7 cellular contexts compared by ENCODE assay signal in the genomic region with DNA sequence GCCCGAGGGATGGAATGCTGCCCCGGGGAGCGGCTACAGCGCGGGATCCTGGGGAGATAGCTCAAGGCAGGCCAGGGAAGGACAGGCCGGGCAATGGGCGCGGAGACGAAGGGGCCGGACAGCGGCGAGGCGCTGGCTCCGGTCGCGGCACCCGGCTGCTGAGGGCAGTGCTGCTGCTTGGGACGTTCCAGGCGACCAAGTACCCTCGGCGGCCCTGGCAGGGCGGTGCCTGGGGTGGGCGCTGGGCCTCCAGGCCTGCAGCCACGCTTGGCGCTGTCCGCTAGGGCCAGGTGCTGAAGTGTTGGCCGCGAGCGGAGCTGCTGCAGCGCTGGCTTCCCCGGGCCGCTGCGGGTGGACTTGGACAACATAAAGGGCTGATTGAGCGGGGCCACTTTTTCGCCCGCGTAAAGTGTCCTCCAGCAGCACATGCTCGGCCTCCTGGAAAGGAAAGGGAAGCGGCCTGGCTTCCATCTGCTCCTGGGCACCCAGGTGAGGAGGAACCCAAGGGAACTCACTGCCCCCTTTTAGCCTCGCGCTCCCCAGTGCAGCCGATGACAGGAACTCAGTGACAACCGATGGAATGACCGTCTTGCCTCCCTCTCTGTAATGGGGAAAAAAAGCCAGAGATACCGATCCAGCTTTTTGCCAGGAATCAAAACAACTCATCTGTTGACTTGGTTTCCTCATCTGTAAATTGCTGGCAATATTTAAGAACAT. TPM values are rescaled to one million over a fixed set of nuclear protein-coding genes. Genes with fewer than 3 reads are reported as not detected.
DNase-seq lines count a peak whose midpoint lies in the region; ATAC-seq and TF ChIP-seq lines count a peak whose summit lies in the region.

No MANE protein-coding gene starts in this region.

- peak; percentile 3 for DNase-seq in T1000 (lab: John Stamatoyannopoulos, UW)
- DNase-seq in myocyte (ENCODE audit: low read depth), result peak; percentile 22
- DNase-seq in upper lobe of right lung, result peak; percentile 85
- no peak for DNase-seq in stimulated activated naive CD4-positive, alpha-beta T cell treated with Interleukin-2 at 50 U/mL for 16 hours (lab: John Stamatoyannopoulos, UW)
- no peak for DNase-seq in LoVo (ENCODE audit: low spot score)

- POLR2A ChIA-PET in HEK293 (lab: Yijun Ruan, JAX), result no interaction called here

- TF ChIP-seq CTCF in HEK293 (tag by site-specific recombination; IDR thresholded peaks at IDR 0.05), result peak; percentile 65
- TF ChIP-seq CTCF in upper lobe of right lung (IDR thresholded peaks at IDR 0.05), result no peak

- peaks cover 18% of the 10 kb centered on the region for H3K27me3 ChIP-seq in upper lobe of right lung

- peak; percentile 70 for ATAC-seq in esophagus mucosa
- peak; percentile 98 for ATAC-seq in upper lobe of right lung

- H3K9me3 ChIP-seq in HEK293 (ENCODE audit: control insufficient read depth, insufficient read depth, low read depth, low read length) (no peaks in the 10 kb centered on the region), upper lobe of right lung (no peaks in the 10 kb centered on the region)

- no peaks in the 10 kb centered on the region for H3K36me3 ChIP-seq in HEK293 (ENCODE audit: control insufficient read depth in 2 of 2, insufficient read depth in 1 of 2, low read length in 2 of 2)
- H3K36me3 ChIP-seq in upper lobe of right lung, result no peaks in the 10 kb centered on the region

- CTCF ChIA-PET in HEK293 (lab: Yijun Ruan, JAX), result interaction anchor here (0.5 kb wide), 1 partner anchor 50 kb away, joined by 8 read pairs; no protein-coding TSS in a partner anchor

- no peak overlapping the region for H3K4me3 ChIP-seq in HEK293 (ENCODE audit: low read depth, low read length)
- no peak overlapping the region for H3K4me3 ChIP-seq in upper lobe of right lung

- H3K27ac ChIP-seq in HEK293 (ENCODE audit: extremely low read depth, low read depth, low read length), result no peak overlapping the region
- no peak overlapping the region for H3K27ac ChIP-seq in upper lobe of right lung

- H3K4me1 ChIP-seq in HEK293 (ENCODE audit: control insufficient read depth, insufficient read depth, low read length) (no peaks in the 10 kb centered on the region; the same call in 1 of the 2 replicates), upper lobe of right lung (no peaks in the 10 kb centered on the region)

- intact Hi-C loops in upper lobe of right lung (cut with DNase I), result no loop called here

TF ChIP-seq in HEK293, 187 proteins besides CTCF, POLR2A, EP300 and RAD21 (continues in another document):
- 0 out of 2 replicates have a peak, but pooled peaks have one; percentile 15 for TF ChIP-seq ZBTB48 (tag by site-specific recombination; IDR thresholded peaks at IDR 0.05)
- 0 out of 2 replicates have a peak, but pooled peaks have one; percentile 26 for TF ChIP-seq KLF8 (tag by site-specific recombination; IDR thresholded peaks at IDR 0.05)
- peak; percentile 70; the same call in 1 of the 2 replicates for TF ChIP-seq ZNF561 (tag by site-specific recombination; IDR thresholded peaks at IDR 0.05; ENCODE audit: borderline replicate concordance)
- no peak for TF ChIP-seq SETDB1 (IDR thresholded peaks at IDR 0.05; ENCODE audit: insufficient read length, low read length)
- TF ChIP-seq, protein P1, sequence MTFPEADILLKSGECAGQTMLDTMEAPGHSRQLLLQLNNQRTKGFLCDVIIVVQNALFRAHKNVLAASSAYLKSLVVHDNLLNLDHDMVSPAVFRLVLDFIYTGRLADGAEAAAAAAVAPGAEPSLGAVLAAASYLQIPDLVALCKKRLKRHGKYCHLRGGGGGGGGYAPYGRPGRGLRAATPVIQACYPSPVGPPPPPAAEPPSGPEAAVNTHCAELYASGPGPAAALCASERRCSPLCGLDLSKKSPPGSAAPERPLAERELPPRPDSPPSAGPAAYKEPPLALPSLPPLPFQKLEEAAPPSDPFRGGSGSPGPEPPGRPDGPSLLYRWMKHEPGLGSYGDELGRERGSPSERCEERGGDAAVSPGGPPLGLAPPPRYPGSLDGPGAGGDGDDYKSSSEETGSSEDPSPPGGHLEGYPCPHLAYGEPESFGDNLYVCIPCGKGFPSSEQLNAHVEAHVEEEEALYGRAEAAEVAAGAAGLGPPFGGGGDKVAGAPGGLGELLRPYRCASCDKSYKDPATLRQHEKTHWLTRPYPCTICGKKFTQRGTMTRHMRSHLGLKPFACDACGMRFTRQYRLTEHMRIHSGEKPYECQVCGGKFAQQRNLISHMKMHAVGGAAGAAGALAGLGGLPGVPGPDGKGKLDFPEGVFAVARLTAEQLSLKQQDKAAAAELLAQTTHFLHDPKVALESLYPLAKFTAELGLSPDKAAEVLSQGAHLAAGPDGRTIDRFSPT (tag by site-specific recombination; IDR thresholded peaks at IDR 0.05), result peak; percentile 93
- TF ChIP-seq ZNF202 (tag by site-specific recombination; IDR thresholded peaks at IDR 0.05; ENCODE audit: borderline replicate concordance), result no peak
- peak; percentile 99 for TF ChIP-seq ZSCAN30 (tag by site-specific recombination; IDR thresholded peaks at IDR 0.05)
- TF ChIP-seq, protein P2, sequence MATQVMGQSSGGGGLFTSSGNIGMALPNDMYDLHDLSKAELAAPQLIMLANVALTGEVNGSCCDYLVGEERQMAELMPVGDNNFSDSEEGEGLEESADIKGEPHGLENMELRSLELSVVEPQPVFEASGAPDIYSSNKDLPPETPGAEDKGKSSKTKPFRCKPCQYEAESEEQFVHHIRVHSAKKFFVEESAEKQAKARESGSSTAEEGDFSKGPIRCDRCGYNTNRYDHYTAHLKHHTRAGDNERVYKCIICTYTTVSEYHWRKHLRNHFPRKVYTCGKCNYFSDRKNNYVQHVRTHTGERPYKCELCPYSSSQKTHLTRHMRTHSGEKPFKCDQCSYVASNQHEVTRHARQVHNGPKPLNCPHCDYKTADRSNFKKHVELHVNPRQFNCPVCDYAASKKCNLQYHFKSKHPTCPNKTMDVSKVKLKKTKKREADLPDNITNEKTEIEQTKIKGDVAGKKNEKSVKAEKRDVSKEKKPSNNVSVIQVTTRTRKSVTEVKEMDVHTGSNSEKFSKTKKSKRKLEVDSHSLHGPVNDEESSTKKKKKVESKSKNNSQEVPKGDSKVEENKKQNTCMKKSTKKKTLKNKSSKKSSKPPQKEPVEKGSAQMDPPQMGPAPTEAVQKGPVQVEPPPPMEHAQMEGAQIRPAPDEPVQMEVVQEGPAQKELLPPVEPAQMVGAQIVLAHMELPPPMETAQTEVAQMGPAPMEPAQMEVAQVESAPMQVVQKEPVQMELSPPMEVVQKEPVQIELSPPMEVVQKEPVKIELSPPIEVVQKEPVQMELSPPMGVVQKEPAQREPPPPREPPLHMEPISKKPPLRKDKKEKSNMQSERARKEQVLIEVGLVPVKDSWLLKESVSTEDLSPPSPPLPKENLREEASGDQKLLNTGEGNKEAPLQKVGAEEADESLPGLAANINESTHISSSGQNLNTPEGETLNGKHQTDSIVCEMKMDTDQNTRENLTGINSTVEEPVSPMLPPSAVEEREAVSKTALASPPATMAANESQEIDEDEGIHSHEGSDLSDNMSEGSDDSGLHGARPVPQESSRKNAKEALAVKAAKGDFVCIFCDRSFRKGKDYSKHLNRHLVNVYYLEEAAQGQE (tag by site-specific recombination; IDR thresholded peaks at IDR 0.05), result peak; percentile 98
- TF ChIP-seq KLF16 (tag by site-specific recombination; IDR thresholded peaks at IDR 0.05), result peak; percentile 40; the same call in 1 of the 2 replicates
- TF ChIP-seq ZNF654 (tag by site-specific recombination; IDR thresholded peaks at IDR 0.05; ENCODE audit: low read depth), result no peak
- TF ChIP-seq ZNF248 (tag by site-specific recombination; IDR thresholded peaks at IDR 0.05), result no peak
- TF ChIP-seq, protein P3, sequence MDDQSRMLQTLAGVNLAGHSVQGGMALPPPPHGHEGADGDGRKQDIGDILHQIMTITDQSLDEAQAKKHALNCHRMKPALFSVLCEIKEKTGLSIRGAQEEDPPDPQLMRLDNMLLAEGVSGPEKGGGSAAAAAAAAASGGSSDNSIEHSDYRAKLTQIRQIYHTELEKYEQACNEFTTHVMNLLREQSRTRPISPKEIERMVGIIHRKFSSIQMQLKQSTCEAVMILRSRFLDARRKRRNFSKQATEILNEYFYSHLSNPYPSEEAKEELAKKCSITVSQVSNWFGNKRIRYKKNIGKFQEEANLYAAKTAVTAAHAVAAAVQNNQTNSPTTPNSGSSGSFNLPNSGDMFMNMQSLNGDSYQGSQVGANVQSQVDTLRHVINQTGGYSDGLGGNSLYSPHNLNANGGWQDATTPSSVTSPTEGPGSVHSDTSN (CRISPR knock-in tag; IDR thresholded peaks at IDR 0.05), result peak; percentile 96
- TF ChIP-seq ZNF624 (tag by site-specific recombination; IDR thresholded peaks at IDR 0.05), result no peak
- TF ChIP-seq, protein P4, sequence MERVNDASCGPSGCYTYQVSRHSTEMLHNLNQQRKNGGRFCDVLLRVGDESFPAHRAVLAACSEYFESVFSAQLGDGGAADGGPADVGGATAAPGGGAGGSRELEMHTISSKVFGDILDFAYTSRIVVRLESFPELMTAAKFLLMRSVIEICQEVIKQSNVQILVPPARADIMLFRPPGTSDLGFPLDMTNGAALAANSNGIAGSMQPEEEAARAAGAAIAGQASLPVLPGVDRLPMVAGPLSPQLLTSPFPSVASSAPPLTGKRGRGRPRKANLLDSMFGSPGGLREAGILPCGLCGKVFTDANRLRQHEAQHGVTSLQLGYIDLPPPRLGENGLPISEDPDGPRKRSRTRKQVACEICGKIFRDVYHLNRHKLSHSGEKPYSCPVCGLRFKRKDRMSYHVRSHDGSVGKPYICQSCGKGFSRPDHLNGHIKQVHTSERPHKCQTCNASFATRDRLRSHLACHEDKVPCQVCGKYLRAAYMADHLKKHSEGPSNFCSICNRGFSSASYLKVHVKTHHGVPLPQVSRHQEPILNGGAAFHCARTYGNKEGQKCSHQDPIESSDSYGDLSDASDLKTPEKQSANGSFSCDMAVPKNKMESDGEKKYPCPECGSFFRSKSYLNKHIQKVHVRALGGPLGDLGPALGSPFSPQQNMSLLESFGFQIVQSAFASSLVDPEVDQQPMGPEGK (tag by site-specific recombination; IDR thresholded peaks at IDR 0.05), result 0 out of 2 replicates have a peak, but pooled peaks have one; percentile 40
- 0 out of 2 replicates have a peak, but pooled peaks have one; percentile 29 for TF ChIP-seq ZBTB8A (tag by site-specific recombination; IDR thresholded peaks at IDR 0.05)
- 0 out of 2 replicates have a peak, but pooled peaks have one; percentile 89 for TF ChIP-seq HOXC10 (CRISPR knock-in tag; IDR thresholded peaks at IDR 0.05)
- peak; percentile 69; the same call in 1 of the 2 replicates for TF ChIP-seq HOXD13 (CRISPR knock-in tag; IDR thresholded peaks at IDR 0.05; ENCODE audit: borderline replicate concordance)
- 0 out of 2 replicates have a peak, but pooled peaks have one; percentile 13 for TF ChIP-seq ZIC2 (tag by site-specific recombination; IDR thresholded peaks at IDR 0.05)
- TF ChIP-seq KLF1 (tag by site-specific recombination; IDR thresholded peaks at IDR 0.05), result peak; percentile 62

RNA-seq across cellular contexts. Expression of a gene that starts 23.7 kb away (rescaled TPM):
- total RNA-seq in esophagus mucosa (not detected), myocyte (not detected in 2 replicates), upper lobe of right lung (not detected)
- polyA plus RNA-seq in myocyte (2012), result not detected

RNA-seq across cellular contexts. Expression of a gene that starts 53.4 kb away (rescaled TPM):
- total RNA-seq in esophagus mucosa (11.2 TPM), myocyte (12.5 and 22.5 TPM in 2 replicates), upper lobe of right lung (17.0 TPM)
- 8.6 TPM for polyA plus RNA-seq in myocyte (2012)

Comparison
In these comparisons a context has a peak if more than half of its experiments do, and no peak if none do; other contexts are left out.
1. DNase-seq: peak in T1000 (single experiment), myocyte (single experiment) and upper lobe of right lung (single experiment); none in stimulated activated naive CD4-positive, alpha-beta T cell treated with Interleukin-2 at 50 U/mL for 16 hours (single experiment) and LoVo (single experiment).